1 cellular context compared by ENCODE assay signal in the genomic region with DNA sequence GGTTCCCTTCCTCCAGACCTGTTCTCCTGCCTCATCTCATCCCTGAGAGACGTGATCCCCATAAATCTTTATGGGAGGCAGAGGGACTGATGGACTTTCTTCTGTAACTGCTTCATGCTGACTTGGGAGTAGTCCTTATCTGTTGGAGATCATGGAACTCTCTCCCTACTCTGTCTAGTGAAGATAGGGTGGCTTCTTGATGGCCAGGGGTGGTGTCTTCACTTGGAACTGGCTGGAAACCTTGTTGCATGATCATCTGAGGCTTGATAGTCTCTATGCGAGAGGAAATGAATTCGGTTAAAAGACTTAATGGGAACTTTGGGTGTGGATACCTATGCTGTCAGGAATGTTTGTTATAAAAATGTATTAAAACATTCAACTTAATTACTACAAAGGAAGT.
TF ChIP-seq lines count a peak whose summit lies in the region.

No MANE protein-coding gene starts in this region.

TF ChIP-seq in K562, 482 proteins besides CTCF, POLR2A, EP300 and RAD21 (continues in another document):
- TF ChIP-seq HDAC6 (IDR thresholded peaks at IDR 0.05; ENCODE audit: low read depth, low read length) (no peak), LCOR (CRISPR knock-in tag; IDR thresholded peaks at IDR 0.05) (no peak), NCOA4 (IDR thresholded peaks at IDR 0.05; ENCODE audit: partially characterized antibody) (no peak), SIN3B (IDR thresholded peaks at IDR 0.05; ENCODE audit: low read depth) (no peak), NFATC3 (IDR thresholded peaks at IDR 0.05) (no peak), RBM39 (optimal IDR thresholded peaks at IDR 0.05; ENCODE audit: low read depth, low read length) (no peak), CBX3 (IDR thresholded peaks at IDR 0.05; ENCODE audit: borderline replicate concordance in 1 of 2, low read length in 2 of 2) (no peak), KDM2B (CRISPR knock-in tag; IDR thresholded peaks at IDR 0.05) (no peak), MTA1 (IDR thresholded peaks at IDR 0.05; ENCODE audit: borderline replicate concordance) (no peak), CREB1 (IDR thresholded peaks at IDR 0.05) (no peak), CREB1 (CRISPR knock-in tag; IDR thresholded peaks at IDR 0.05) (no peak), FOXA3 (CRISPR knock-in tag; conservative IDR thresholded peaks at IDR 0.05 in 1 of 2, IDR thresholded peaks at IDR 0.05 in 1 of 2) (0 out of 4 replicates have a peak, but pooled peaks of 1 of the 2 experiments have one; percentile 6), ZNF121 (CRISPR knock-in tag; conservative IDR thresholded peaks at IDR 0.05) (no peak), ZFP36 (IDR thresholded peaks at IDR 0.05; ENCODE audit: low read depth, low read length, partially characterized antibody) (peak; percentile 89), RBM22 (IDR thresholded peaks at IDR 0.05; ENCODE audit: low read depth, low read length, poor library complexity, severe bottlenecking) (no peak), MCM3 (IDR thresholded peaks at IDR 0.05) (no peak), ZNF644 (tag; IDR thresholded peaks at IDR 0.05; ENCODE audit: low read depth) (no peak), NELFE (IDR thresholded peaks at IDR 0.05; ENCODE audit: insufficient read depth, insufficient read length) (no peak), CEBPG (CRISPR knock-in tag; IDR thresholded peaks at IDR 0.05) (no peak), CEBPG (tag; conservative IDR thresholded peaks at IDR 0.05 in 1 of 2, IDR thresholded peaks at IDR 0.05 in 1 of 2) (no peak), L3MBTL2 (IDR thresholded peaks at IDR 0.05) (no peak), NFIC (IDR thresholded peaks at IDR 0.05) (no peak), MBD2 (IDR thresholded peaks at IDR 0.05; ENCODE audit: borderline replicate concordance, low read depth) (no peak), MEF2A (IDR thresholded peaks at IDR 0.05; ENCODE audit: control insufficient read depth, low read depth, low read length) (no peak), ATF1 (CRISPR knock-in tag; IDR thresholded peaks at IDR 0.05) (no peak), ATF1 (tag; IDR thresholded peaks at IDR 0.05) (no peak), ETV1 (tag; conservative IDR thresholded peaks at IDR 0.05; ENCODE audit: low read depth) (no peak), E2F3 (CRISPR knock-in tag; IDR thresholded peaks at IDR 0.05) (no peak), BRD4 (IDR thresholded peaks at IDR 0.05) (no peak), BHLHE40 (IDR thresholded peaks at IDR 0.05; ENCODE audit: low read length) (no peak), ZNF507 (tag; conservative IDR thresholded peaks at IDR 0.05) (no peak), ZNF274 (IDR thresholded peaks at IDR 0.05; ENCODE audit: borderline replicate concordance, low read depth, low read length) (no peak)
- TF ChIP-seq, protein P1, sequence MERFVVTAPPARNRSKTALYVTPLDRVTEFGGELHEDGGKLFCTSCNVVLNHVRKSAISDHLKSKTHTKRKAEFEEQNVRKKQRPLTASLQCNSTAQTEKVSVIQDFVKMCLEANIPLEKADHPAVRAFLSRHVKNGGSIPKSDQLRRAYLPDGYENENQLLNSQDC (CRISPR knock-in tag; IDR thresholded peaks at IDR 0.05): no peak
- TF ChIP-seq, protein P2, sequence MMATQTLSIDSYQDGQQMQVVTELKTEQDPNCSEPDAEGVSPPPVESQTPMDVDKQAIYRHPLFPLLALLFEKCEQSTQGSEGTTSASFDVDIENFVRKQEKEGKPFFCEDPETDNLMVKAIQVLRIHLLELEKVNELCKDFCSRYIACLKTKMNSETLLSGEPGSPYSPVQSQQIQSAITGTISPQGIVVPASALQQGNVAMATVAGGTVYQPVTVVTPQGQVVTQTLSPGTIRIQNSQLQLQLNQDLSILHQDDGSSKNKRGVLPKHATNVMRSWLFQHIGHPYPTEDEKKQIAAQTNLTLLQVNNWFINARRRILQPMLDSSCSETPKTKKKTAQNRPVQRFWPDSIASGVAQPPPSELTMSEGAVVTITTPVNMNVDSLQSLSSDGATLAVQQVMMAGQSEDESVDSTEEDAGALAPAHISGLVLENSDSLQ (IDR thresholded peaks at IDR 0.05): 0 out of 2 replicates have a peak, but pooled peaks have one; percentile 10
- TF ChIP-seq, protein P3, sequence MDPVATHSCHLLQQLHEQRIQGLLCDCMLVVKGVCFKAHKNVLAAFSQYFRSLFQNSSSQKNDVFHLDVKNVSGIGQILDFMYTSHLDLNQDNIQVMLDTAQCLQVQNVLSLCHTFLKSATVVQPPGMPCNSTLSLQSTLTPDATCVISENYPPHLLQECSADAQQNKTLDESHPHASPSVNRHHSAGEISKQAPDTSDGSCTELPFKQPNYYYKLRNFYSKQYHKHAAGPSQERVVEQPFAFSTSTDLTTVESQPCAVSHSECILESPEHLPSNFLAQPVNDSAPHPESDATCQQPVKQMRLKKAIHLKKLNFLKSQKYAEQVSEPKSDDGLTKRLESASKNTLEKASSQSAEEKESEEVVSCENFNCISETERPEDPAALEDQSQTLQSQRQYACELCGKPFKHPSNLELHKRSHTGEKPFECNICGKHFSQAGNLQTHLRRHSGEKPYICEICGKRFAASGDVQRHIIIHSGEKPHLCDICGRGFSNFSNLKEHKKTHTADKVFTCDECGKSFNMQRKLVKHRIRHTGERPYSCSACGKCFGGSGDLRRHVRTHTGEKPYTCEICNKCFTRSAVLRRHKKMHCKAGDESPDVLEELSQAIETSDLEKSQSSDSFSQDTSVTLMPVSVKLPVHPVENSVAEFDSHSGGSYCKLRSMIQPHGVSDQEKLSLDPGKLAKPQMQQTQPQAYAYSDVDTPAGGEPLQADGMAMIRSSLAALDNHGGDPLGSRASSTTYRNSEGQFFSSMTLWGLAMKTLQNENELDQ (CRISPR knock-in tag; IDR thresholded peaks at IDR 0.05; ENCODE audit: borderline replicate concordance): no peak
- TF ChIP-seq, protein P4, sequence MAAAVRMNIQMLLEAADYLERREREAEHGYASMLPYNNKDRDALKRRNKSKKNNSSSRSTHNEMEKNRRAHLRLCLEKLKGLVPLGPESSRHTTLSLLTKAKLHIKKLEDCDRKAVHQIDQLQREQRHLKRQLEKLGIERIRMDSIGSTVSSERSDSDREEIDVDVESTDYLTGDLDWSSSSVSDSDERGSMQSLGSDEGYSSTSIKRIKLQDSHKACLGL (CRISPR knock-in tag; IDR thresholded peaks at IDR 0.05; ENCODE audit: borderline replicate concordance, poor library complexity, severe bottlenecking): no peak
- TF ChIP-seq, protein P5, sequence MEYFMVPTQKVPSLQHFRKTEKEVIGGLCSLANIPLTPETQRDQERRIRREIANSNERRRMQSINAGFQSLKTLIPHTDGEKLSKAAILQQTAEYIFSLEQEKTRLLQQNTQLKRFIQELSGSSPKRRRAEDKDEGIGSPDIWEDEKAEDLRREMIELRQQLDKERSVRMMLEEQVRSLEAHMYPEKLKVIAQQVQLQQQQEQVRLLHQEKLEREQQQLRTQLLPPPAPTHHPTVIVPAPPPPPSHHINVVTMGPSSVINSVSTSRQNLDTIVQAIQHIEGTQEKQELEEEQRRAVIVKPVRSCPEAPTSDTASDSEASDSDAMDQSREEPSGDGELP (CRISPR knock-in tag; IDR thresholded peaks at IDR 0.05; ENCODE audit: borderline replicate concordance): no peak
- TF ChIP-seq, protein P6, sequence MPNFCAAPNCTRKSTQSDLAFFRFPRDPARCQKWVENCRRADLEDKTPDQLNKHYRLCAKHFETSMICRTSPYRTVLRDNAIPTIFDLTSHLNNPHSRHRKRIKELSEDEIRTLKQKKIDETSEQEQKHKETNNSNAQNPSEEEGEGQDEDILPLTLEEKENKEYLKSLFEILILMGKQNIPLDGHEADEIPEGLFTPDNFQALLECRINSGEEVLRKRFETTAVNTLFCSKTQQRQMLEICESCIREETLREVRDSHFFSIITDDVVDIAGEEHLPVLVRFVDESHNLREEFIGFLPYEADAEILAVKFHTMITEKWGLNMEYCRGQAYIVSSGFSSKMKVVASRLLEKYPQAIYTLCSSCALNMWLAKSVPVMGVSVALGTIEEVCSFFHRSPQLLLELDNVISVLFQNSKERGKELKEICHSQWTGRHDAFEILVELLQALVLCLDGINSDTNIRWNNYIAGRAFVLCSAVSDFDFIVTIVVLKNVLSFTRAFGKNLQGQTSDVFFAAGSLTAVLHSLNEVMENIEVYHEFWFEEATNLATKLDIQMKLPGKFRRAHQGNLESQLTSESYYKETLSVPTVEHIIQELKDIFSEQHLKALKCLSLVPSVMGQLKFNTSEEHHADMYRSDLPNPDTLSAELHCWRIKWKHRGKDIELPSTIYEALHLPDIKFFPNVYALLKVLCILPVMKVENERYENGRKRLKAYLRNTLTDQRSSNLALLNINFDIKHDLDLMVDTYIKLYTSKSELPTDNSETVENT (CRISPR knock-in tag; IDR thresholded peaks at IDR 0.05): no peak
- TF ChIP-seq, protein P7, sequence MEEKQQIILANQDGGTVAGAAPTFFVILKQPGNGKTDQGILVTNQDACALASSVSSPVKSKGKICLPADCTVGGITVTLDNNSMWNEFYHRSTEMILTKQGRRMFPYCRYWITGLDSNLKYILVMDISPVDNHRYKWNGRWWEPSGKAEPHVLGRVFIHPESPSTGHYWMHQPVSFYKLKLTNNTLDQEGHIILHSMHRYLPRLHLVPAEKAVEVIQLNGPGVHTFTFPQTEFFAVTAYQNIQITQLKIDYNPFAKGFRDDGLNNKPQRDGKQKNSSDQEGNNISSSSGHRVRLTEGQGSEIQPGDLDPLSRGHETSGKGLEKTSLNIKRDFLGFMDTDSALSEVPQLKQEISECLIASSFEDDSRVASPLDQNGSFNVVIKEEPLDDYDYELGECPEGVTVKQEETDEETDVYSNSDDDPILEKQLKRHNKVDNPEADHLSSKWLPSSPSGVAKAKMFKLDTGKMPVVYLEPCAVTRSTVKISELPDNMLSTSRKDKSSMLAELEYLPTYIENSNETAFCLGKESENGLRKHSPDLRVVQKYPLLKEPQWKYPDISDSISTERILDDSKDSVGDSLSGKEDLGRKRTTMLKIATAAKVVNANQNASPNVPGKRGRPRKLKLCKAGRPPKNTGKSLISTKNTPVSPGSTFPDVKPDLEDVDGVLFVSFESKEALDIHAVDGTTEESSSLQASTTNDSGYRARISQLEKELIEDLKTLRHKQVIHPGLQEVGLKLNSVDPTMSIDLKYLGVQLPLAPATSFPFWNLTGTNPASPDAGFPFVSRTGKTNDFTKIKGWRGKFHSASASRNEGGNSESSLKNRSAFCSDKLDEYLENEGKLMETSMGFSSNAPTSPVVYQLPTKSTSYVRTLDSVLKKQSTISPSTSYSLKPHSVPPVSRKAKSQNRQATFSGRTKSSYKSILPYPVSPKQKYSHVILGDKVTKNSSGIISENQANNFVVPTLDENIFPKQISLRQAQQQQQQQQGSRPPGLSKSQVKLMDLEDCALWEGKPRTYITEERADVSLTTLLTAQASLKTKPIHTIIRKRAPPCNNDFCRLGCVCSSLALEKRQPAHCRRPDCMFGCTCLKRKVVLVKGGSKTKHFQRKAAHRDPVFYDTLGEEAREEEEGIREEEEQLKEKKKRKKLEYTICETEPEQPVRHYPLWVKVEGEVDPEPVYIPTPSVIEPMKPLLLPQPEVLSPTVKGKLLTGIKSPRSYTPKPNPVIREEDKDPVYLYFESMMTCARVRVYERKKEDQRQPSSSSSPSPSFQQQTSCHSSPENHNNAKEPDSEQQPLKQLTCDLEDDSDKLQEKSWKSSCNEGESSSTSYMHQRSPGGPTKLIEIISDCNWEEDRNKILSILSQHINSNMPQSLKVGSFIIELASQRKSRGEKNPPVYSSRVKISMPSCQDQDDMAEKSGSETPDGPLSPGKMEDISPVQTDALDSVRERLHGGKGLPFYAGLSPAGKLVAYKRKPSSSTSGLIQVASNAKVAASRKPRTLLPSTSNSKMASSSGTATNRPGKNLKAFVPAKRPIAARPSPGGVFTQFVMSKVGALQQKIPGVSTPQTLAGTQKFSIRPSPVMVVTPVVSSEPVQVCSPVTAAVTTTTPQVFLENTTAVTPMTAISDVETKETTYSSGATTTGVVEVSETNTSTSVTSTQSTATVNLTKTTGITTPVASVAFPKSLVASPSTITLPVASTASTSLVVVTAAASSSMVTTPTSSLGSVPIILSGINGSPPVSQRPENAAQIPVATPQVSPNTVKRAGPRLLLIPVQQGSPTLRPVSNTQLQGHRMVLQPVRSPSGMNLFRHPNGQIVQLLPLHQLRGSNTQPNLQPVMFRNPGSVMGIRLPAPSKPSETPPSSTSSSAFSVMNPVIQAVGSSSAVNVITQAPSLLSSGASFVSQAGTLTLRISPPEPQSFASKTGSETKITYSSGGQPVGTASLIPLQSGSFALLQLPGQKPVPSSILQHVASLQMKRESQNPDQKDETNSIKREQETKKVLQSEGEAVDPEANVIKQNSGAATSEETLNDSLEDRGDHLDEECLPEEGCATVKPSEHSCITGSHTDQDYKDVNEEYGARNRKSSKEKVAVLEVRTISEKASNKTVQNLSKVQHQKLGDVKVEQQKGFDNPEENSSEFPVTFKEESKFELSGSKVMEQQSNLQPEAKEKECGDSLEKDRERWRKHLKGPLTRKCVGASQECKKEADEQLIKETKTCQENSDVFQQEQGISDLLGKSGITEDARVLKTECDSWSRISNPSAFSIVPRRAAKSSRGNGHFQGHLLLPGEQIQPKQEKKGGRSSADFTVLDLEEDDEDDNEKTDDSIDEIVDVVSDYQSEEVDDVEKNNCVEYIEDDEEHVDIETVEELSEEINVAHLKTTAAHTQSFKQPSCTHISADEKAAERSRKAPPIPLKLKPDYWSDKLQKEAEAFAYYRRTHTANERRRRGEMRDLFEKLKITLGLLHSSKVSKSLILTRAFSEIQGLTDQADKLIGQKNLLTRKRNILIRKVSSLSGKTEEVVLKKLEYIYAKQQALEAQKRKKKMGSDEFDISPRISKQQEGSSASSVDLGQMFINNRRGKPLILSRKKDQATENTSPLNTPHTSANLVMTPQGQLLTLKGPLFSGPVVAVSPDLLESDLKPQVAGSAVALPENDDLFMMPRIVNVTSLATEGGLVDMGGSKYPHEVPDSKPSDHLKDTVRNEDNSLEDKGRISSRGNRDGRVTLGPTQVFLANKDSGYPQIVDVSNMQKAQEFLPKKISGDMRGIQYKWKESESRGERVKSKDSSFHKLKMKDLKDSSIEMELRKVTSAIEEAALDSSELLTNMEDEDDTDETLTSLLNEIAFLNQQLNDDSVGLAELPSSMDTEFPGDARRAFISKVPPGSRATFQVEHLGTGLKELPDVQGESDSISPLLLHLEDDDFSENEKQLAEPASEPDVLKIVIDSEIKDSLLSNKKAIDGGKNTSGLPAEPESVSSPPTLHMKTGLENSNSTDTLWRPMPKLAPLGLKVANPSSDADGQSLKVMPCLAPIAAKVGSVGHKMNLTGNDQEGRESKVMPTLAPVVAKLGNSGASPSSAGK (IDR thresholded peaks at IDR 0.05): no peak
- TF ChIP-seq, protein P8, sequence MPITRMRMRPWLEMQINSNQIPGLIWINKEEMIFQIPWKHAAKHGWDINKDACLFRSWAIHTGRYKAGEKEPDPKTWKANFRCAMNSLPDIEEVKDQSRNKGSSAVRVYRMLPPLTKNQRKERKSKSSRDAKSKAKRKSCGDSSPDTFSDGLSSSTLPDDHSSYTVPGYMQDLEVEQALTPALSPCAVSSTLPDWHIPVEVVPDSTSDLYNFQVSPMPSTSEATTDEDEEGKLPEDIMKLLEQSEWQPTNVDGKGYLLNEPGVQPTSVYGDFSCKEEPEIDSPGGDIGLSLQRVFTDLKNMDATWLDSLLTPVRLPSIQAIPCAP (CRISPR knock-in tag; IDR thresholded peaks at IDR 0.05; ENCODE audit: borderline replicate concordance): no peak
